In genomic region chr12:111312708-111313107, GRCh38 we compare ENCODE assay signal across 22 cellular contexts.
"Had no signal": no experiment of that assay in that cellular context is flagged by ENCODE, and none has a peak within 500 bp of the region (broad histone marks: within the 10 kb centered on the region; RNA-seq: fewer than 3 reads in every experiment).

No MANE protein-coding gene starts in this region.

- H3K9me3 ChIP-seq: ascending aorta, body of pancreas had no signal

- FAIRE-seq: TTC549 had no signal

- DNase-seq: activated B cell treated with CpG ODN at 0.5 μM for 24 hours; activated CD4-positive, alpha-beta T cell treated with anti-CD3 and anti-CD28 coated beads for 1 hour; activated CD4-positive, alpha-beta T cell treated with anti-CD3 and anti-CD28 coated beads, Interleukin-2, amount 10 ng/mL, durations not matched to agents 24 days and 14 days; activated CD4-positive, alpha-beta T cell treated with anti-CD3 and anti-CD28 coated beads, Interleukin-2, amount 50 U/mL, for 48 hours; activated CD8-positive, alpha-beta memory T cell treated with anti-CD3 and anti-CD28 coated beads, Interleukin-2, amount 10 ng/mL, durations not matched to agents 7 days and 5 days; activated effector memory CD4-positive, alpha-beta T cell treated with Interleukin-2 at 50 U/mL for 16 hours; activated naive CD4-positive, alpha-beta T cell; activated T-cell treated with anti-CD3 and anti-CD28 coated beads, Interleukin-2, amount 50 U/mL, for 24 hours; body of pancreas; KG1; NCI-H1092; NCI-H1417; NCI-H1694; NCI-H2081; NCI-H446; NCI-H524; SIG-M5; T-helper 17 cell; T1000 had no signal

- H3K4me3 ChIP-seq: ascending aorta, body of pancreas, cardiac muscle cell had no signal

- H3K27me3 ChIP-seq: ascending aorta, body of pancreas, cardiac muscle cell had no signal

- H3K27ac ChIP-seq: ascending aorta, body of pancreas, cardiac muscle cell had no signal

- ATAC-seq: activated CD8-positive, alpha-beta memory T cell treated with anti-CD3 and anti-CD28 coated beads, Interleukin-2, amount 10 ng/mL, durations not matched to agents 7 days and 5 days; body of pancreas; T-helper 17 cell had no signal

- H3K36me3 ChIP-seq: ascending aorta, cardiac muscle cell had no signal

- H3K4me1 ChIP-seq: ascending aorta, body of pancreas had no signal
